Comparison of ENCODE assay signal across 21 cellular contexts in the genomic region with DNA sequence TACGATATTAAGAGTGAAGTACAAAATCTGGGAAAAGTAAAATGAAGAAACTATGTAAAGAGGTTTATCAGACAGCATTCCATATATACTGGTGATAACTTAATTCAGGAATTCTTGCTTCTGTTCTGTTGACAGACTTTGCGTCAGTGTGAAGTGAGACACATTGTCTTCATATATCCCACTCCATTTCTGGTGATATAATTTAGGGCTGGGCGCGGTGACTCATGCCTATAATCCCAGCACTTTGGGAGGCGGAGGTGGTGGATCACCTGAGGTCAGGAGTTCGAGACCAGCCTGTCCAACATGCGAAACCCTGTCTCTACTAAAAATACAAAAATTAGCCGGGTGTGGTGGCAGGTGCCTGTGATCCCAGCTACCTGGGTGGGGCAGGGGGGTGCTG. TPM values are rescaled to one million over a fixed set of nuclear protein-coding genes. Genes with fewer than 3 reads are reported as not detected.
DNase-seq lines count a peak whose midpoint lies in the region; ATAC-seq, FAIRE-seq and TF ChIP-seq lines count a peak whose summit lies in the region.
"Had no signal": no experiment of that assay in that cellular context is flagged by ENCODE, and none has a peak within 500 bp of the region (broad histone marks: within the 10 kb centered on the region; RNA-seq: fewer than 3 reads in every experiment).

No MANE protein-coding gene starts in this region.

- H3K79me2 ChIP-seq in HCT116 (ENCODE audit: insufficient read depth, low read length) = no peaks in the 10 kb centered on the region
- H3K79me2 ChIP-seq in K562 (ENCODE audit: control insufficient read depth, insufficient read depth, low read length) = no peaks in the 10 kb centered on the region

- H3K4me2 ChIP-seq in HCT116 (ENCODE audit: low read length) (peak overlapping the region; percentile 41; the same call in 1 of the 2 replicates), K562 (ENCODE audit: insufficient read depth, low read length) (no peak overlapping the region)
- H3K4me2 ChIP-seq: BLaER1 had no signal

- H3K9ac ChIP-seq in HCT116 (ENCODE audit: low read length) (no peak overlapping the region), K562 (ENCODE audit: insufficient read depth in 1 of 2, low read depth in 2 of 2, low read length in 2 of 2) (no peak overlapping the region)
- H3K9ac ChIP-seq: BLaER1 had no signal

- intact Hi-C loops in HCT116 (cut with micrococcal nuclease) = no loop called here
- intact Hi-C loops in K562 (cut with micrococcal nuclease) = no loop called here

- RAD21 ChIA-PET in HCT116 (lab: Charles Lee; ENCODE audit: low non-redundant PET in 1 of 2, low total read pairs in 2 of 2, uncharacterized antibody in 2 of 2, unreplicated experiment in 2 of 2) = no interaction called here

- BruUV-seq in HCT116 (replicated peaks; lab: Mats Ljungman, UMichigan) = no TSS peak
- BruUV-seq in K562 (replicated peaks; lab: Mats Ljungman, UMichigan) = no TSS peak

- no peak for FAIRE-seq in K562 (lab: Jason Lieb, UNC)
- no peak for FAIRE-seq in D721Med (lab: Jason Lieb, UNC)
- FAIRE-seq: GM12891, GM18507, H1 had no signal

- TF ChIP-seq RAD21 in HCT116 (IDR thresholded peaks at IDR 0.05; ENCODE audit: low read depth) = no peak
- TF ChIP-seq RAD21 in K562 (CRISPR knock-in tag; conservative IDR thresholded peaks at IDR 0.05 in 1 of 2, IDR thresholded peaks at IDR 0.05 in 1 of 2) = no peak

- ATAC-seq in HCT116 (peak; percentile 42; the same call in 1 of the 2 replicates), K562 (no peak), esophagus mucosa (peak; percentile 23), HG02885 (IDR thresholded peaks at IDR 0.05; ENCODE audit: poor library complexity, unreplicated experiment) (no peak), GM21737 (IDR thresholded peaks at IDR 0.05; ENCODE audit: unreplicated experiment) (no peak)
- ATAC-seq: CD8-positive, alpha-beta T cell had no signal

- CTCF ChIA-PET in HCT116 (lab: Charles Lee) (no interaction called here), K562 (lab: Yijun Ruan, JAX; ENCODE audit: low intra/inter-chr PET ratio) (no interaction called here)

- H3K9me3 ChIP-seq in HCT116 (ENCODE audit: control insufficient read depth in 1 of 2, insufficient read depth in 1 of 2, low read depth in 1 of 2, low read length in 2 of 2) = no peaks in the 10 kb centered on the region
- H3K9me3 ChIP-seq in K562 (replicated peaks; ENCODE audit: control insufficient read depth, insufficient read depth, low read depth, low read length) = no peaks in the 10 kb centered on the region
- H3K9me3 ChIP-seq: BLaER1, Caco-2 had no signal

- no peak for TF ChIP-seq EP300 in K562 (IDR thresholded peaks at IDR 0.05; ENCODE audit: low read length)

- no peak for TF ChIP-seq POLR2A in HCT116 (IDR thresholded peaks at IDR 0.05; ENCODE audit: borderline replicate concordance, extremely low read depth, insufficient read depth, insufficient read length)
- no peak for TF ChIP-seq POLR2A in K562 (conservative IDR thresholded peaks at IDR 0.05)

- H3K27me3 ChIP-seq in HCT116 (ENCODE audit: insufficient read depth, low read length) (no peaks in the 10 kb centered on the region), K562 (ENCODE audit: control insufficient read depth in 2 of 2, insufficient read depth in 2 of 2, low read length in 2 of 2) (no peaks in the 10 kb centered on the region)
- H3K27me3 ChIP-seq: BLaER1 had no signal

- DNase-seq in HCT116 (ENCODE audit: low read depth, low spot score) (no peak), K562 (ENCODE audit: extremely low read depth in 1 of 4, low spot score in 3 of 4) (no peak), islet precursor cell (no peak), D721Med (ENCODE audit: insufficient read length, low spot score) (no peak)
- DNase-seq: Caco-2; CD4-positive, CD25-positive, alpha-beta regulatory T cell; CD8-positive, alpha-beta T cell; DMS 273 treated with DMSO at 0.1 percent for 48 hours; DMS79; GF-D8; H7; HCEC 1CT; HFFc6 had no signal

- 28% methylated on average over 7 of the region's 8 CpGs for WGBS in K562 (ENCODE audit: insufficient coverage, low coverage, missing lambda C conversion rate)

- no peaks in the 10 kb centered on the region for H3K36me3 ChIP-seq in HCT116 (ENCODE audit: control insufficient read depth in 1 of 2, insufficient read depth in 2 of 2, low read length in 2 of 2)
- no peaks in the 10 kb centered on the region for H3K36me3 ChIP-seq in K562 (ENCODE audit: control insufficient read depth, insufficient read depth, low read length)
- H3K36me3 ChIP-seq: BLaER1 had no signal

- no peak overlapping the region for H2AFZ ChIP-seq in HCT116 (ENCODE audit: low read depth, low read length, poor library complexity, severe bottlenecking)
- no peak overlapping the region for H2AFZ ChIP-seq in K562 (ENCODE audit: low read depth, low read length)

- H3K9me2 ChIP-seq in HCT116 (ENCODE audit: insufficient read depth) = no peaks in the 10 kb centered on the region

- in situ Hi-C loops in K562 (cut with MboI) = no loop called here

- H3K9me1 ChIP-seq in K562 (ENCODE audit: control insufficient read depth, insufficient read depth, low read length) = no peaks in the 10 kb centered on the region

- no peak overlapping the region for H3K4me3 ChIP-seq in HCT116 (replicated peaks in 1 of 2; ENCODE audit: low read depth in 1 of 2, low read length in 2 of 2)
- no peak overlapping the region for H3K4me3 ChIP-seq in K562
- H3K4me3 ChIP-seq: BLaER1 had no signal

- POLR2A ChIA-PET in HCT116 (lab: Charles Lee) = no interaction called here
- POLR2A ChIA-PET in K562 (lab: Yijun Ruan, JAX) = no interaction called here

- H4K20me1 ChIP-seq in HCT116 (ENCODE audit: insufficient read depth) (no peaks in the 10 kb centered on the region), K562 (replicated peaks; ENCODE audit: control insufficient read depth, insufficient read depth, low read length) (no peaks in the 10 kb centered on the region)
- H4K20me1 ChIP-seq: BLaER1 had no signal

- H3K4me1 ChIP-seq in HCT116 (ENCODE audit: control insufficient read depth in 1 of 2, insufficient read depth in 2 of 2, low read length in 2 of 2) = peaks cover 3 to 13% of the 10 kb centered on the region in 2 experiments; a peak in 3 of 4 replicates
- no peaks in the 10 kb centered on the region; a peak in 1 of 5 replicates for H3K4me1 ChIP-seq in K562 (replicated peaks in 1 of 2; ENCODE audit: control insufficient read depth in 2 of 2, insufficient read depth in 2 of 2, low read length in 2 of 2)
- H3K4me1 ChIP-seq: Caco-2 had no signal

- no peak overlapping the region for H3K27ac ChIP-seq in HCT116 (ENCODE audit: low read depth, low read length)
- no peak overlapping the region for H3K27ac ChIP-seq in K562 (ENCODE audit: extremely low read depth, low read depth, low read length)
- H3K27ac ChIP-seq: BLaER1, C4-2B had no signal

- no peak for TF ChIP-seq CTCF in HCT116 (IDR thresholded peaks at IDR 0.05 in 2 of 3, conservative IDR thresholded peaks at IDR 0.05 in 1 of 3; ENCODE audit: borderline replicate concordance in 1 of 3, insufficient read depth in 1 of 3, low read depth in 2 of 3, low read length in 2 of 3)
- no peak for TF ChIP-seq CTCF in K562 (IDR thresholded peaks at IDR 0.05 in 2 of 3, conservative IDR thresholded peaks at IDR 0.05 in 1 of 3; ENCODE audit: insufficient read depth in 2 of 3, low read depth in 1 of 3, low read length in 3 of 3)
- no peak for TF ChIP-seq CTCF in D721Med (IDR thresholded peaks at IDR 0.05; ENCODE audit: insufficient read depth, missing control alignments)

TF ChIP-seq in K562, 482 proteins besides CTCF, POLR2A, EP300 and RAD21 (continues in another document):
- TF ChIP-seq EGR1 (conservative IDR thresholded peaks at IDR 0.05) (peak; percentile 59), TFAM (CRISPR knock-in tag; conservative IDR thresholded peaks at IDR 0.05) (no peak)

RNA-seq across cellular contexts. Expression of a gene that starts 20.3 kb away (rescaled TPM):
- total RNA-seq in HCT116 (2021; ENCODE audit: unreplicated experiment) (24.4 TPM), K562 (2014; rRNA removed) (8.6 and 8.7 TPM in 2 replicates), K562 (2014; rRNA removed; fragmentation: Illumina TruSeq; extraction: Trizol) (9.3 and 9.9 TPM in 2 replicates), K562 (2015; rRNA removed; fragmentation: Illumina TruSeq; extraction: Trizol) (11.8 TPM in 2 replicates), K562 (2021) (7.6 and 9.8 TPM in 2 replicates), esophagus mucosa (4.7 TPM)
- polyA plus RNA-seq in HCT116 (2012) = 12.8 and 16.9 TPM in 2 replicates
- 48.0 and 54.7 TPM in 2 replicates for total RNA-seq in K562 (2011; cell fraction: chromatin; rRNA removed; ENCODE audit: low replicate concordance)
- 28.0 and 33.7 TPM in 2 replicates for total RNA-seq in K562 (2011; cell fraction: nucleolus; rRNA removed)
- total RNA-seq in K562 (2011; cell fraction: nucleoplasm; rRNA removed) = 24.4 and 32.5 TPM in 2 replicates
- polyA plus RNA-seq in K562 (2011; rRNA removed) (12.3 and 13.5 TPM in 2 replicates), K562 (2014; fragmentation: Illumina TruSeq; extraction: Trizol) (7.2 and 10.1 TPM in 2 replicates), K562 (2014; fragmentation: Nextera tagmentation; extraction: Ambion mirVana) (1 to 10 TPM; 1.3 to 1.6 TPM), K562 (2014; rRNA removed) (11.0 and 15.9 TPM in 2 replicates)
- polyA plus RNA-seq in K562 (2011; cell fraction: cytosol; rRNA removed) = 6.3 TPM in 2 replicates
- 62.4 and 63.4 TPM in 2 replicates for polyA plus RNA-seq in K562 (2011; cell fraction: nucleus; rRNA removed)
- 5.8 and 6.2 TPM in 2 replicates for polyA plus RNA-seq in K562 (2012)
- polyA minus RNA-seq in K562 (2011; rRNA and poly(A)+ RNA removed) = 28.1 and 37.1 TPM in 2 replicates
- 7.4 and 10.3 TPM in 2 replicates for polyA minus RNA-seq in K562 (2011; cell fraction: cytosol; rRNA and poly(A)+ RNA removed)
- polyA minus RNA-seq in K562 (2011; cell fraction: nucleus; rRNA and poly(A)+ RNA removed) = 12.7 and 31.8 TPM in 2 replicates

RNA-seq across cellular contexts. Expression of a gene that starts 21.2 kb away (rescaled TPM):
- total RNA-seq in HCT116 (2021; ENCODE audit: unreplicated experiment) (41.9 TPM), K562 (2014; rRNA removed) (3.3 and 4.8 TPM in 2 replicates), K562 (2014; rRNA removed; fragmentation: Illumina TruSeq; extraction: Trizol) (6.3 and 8.3 TPM in 2 replicates), K562 (2015; rRNA removed; fragmentation: Illumina TruSeq; extraction: Trizol) (5.8 and 7.1 TPM in 2 replicates), K562 (2021) (10.9 and 11.8 TPM in 2 replicates), esophagus mucosa (54.2 TPM)
- polyA plus RNA-seq in HCT116 (2012) = 9.5 and 10.5 TPM in 2 replicates
- 35.9 and 86.9 TPM in 2 replicates for total RNA-seq in K562 (2011; cell fraction: chromatin; rRNA removed; ENCODE audit: low replicate concordance)
- total RNA-seq in K562 (2011; cell fraction: nucleolus; rRNA removed) = 9.8 and 11.2 TPM in 2 replicates
- total RNA-seq in K562 (2011; cell fraction: nucleoplasm; rRNA removed) = 26.0 and 26.7 TPM in 2 replicates
- polyA plus RNA-seq in K562 (2011; rRNA removed) (2.6 and 2.7 TPM in 2 replicates), K562 (2014; fragmentation: Illumina TruSeq; extraction: Trizol) (5.4 and 6.1 TPM in 2 replicates), K562 (2014; fragmentation: Nextera tagmentation; extraction: Ambion mirVana) (1 to 10 TPM in 1 of 2 experiments, under 1 TPM in 1; 0.74 to 1.4 TPM), K562 (2014; rRNA removed) (2.5 and 3.2 TPM in 2 replicates)
- 2.0 and 2.8 TPM in 2 replicates for polyA plus RNA-seq in K562 (2011; cell fraction: cytosol; rRNA removed)
- 8.0 and 9.7 TPM in 2 replicates for polyA plus RNA-seq in K562 (2011; cell fraction: nucleus; rRNA removed)
- polyA plus RNA-seq in K562 (2012) = 3.7 and 4.3 TPM in 2 replicates
- polyA minus RNA-seq in K562 (2011; rRNA and poly(A)+ RNA removed) = 20.2 and 24.2 TPM in 2 replicates
- polyA minus RNA-seq in K562 (2011; cell fraction: cytosol; rRNA and poly(A)+ RNA removed) = 8.2 and 9.1 TPM in 2 replicates
- 11.0 and 16.6 TPM in 2 replicates for polyA minus RNA-seq in K562 (2011; cell fraction: nucleus; rRNA and poly(A)+ RNA removed)

Comparison
In these comparisons a context has a peak if more than half of its experiments do, and no peak if none do; other contexts are left out.
1. ATAC-seq: peak in HCT116 (single experiment) and esophagus mucosa (single experiment); none in K562 (single experiment), HG02885 (single experiment) and GM21737 (single experiment).